ENCODE assay signal across 8 cellular contexts in genomic region chr2:30706534-30707303, GRCh38.
DNase-seq lines count a peak whose midpoint lies in the region; ATAC-seq, FAIRE-seq and TF ChIP-seq lines count a peak whose summit lies in the region.

No MANE protein-coding gene starts in this region.

- no peak for DNase-seq in AG04449 (ENCODE audit: low read depth, low spot score)
- peak; percentile 25 for DNase-seq in GM19239 (ENCODE audit: insufficient read length, low spot score)
- peak; percentile 58 for DNase-seq in NCI-H146 treated with DMSO at 0.1 percent for 48 hours (lab: John Stamatoyannopoulos, UW; ENCODE audit: unreplicated experiment)
- peak; percentile 11 for DNase-seq in T1000 (lab: John Stamatoyannopoulos, UW)
- DNase-seq in astrocyte of the hippocampus (ENCODE audit: low read depth, low spot score) = peak; percentile 77
- DNase-seq in iPS-NIHi11 (ENCODE audit: low spot score) = peak; percentile 67
- DNase-seq in stimulated activated CD4-positive, alpha-beta T cell treated with anti-CD3 and anti-CD28 coated beads, Interleukin-15, amount 100 ng/mL, for 1 hour (ENCODE audit: low read depth in 1 of 2, low spot score in 1 of 2) = peak; percentile 43 to 65

- POLR2A ChIA-PET in AG04449 (lab: Yijun Ruan, JAX) = no interaction called here

- H3K4me3 ChIP-seq in AG04449 (ENCODE audit: low read depth, low read length) = no peak overlapping the region

- peak; percentile 81 for FAIRE-seq in GM19239 (lab: Jason Lieb, UNC)

- peak; percentile 88 for TF ChIP-seq CTCF in AG04449 (IDR thresholded peaks at IDR 0.05; ENCODE audit: insufficient read depth, low read length, missing control alignments)

- ATAC-seq in HG03354 (IDR thresholded peaks at IDR 0.05; ENCODE audit: poor library complexity, severe bottlenecking, unreplicated experiment) = no peak

- CTCF ChIA-PET in AG04449 (lab: Yijun Ruan, JAX) = interaction anchor here (0.5 to 16.7 kb wide), 60 partner anchors 10 to 558 kb away, joined by 3 to 799 read pairs (median 4); no protein-coding TSS in a partner anchor
